In genomic region chr3:184588776-184589175, GRCh38 we compare ENCODE assay signal across 33 cellular contexts. TPM values are rescaled to one million over a fixed set of nuclear protein-coding genes. Genes with fewer than 3 reads are reported as not detected.
"Had no signal": no experiment of that assay in that cellular context is flagged by ENCODE, and none has a peak within 500 bp of the region (broad histone marks: within the 10 kb centered on the region; RNA-seq: fewer than 3 reads in every experiment).

No MANE protein-coding gene starts in this region.

- DNase-seq: activated B cell treated with CpG ODN at 0.5 μM for 24 hours; activated CD4-positive, alpha-beta memory T cell treated with anti-CD3 and anti-CD28 coated beads for 36 hours; activated CD4-positive, alpha-beta T cell treated with anti-CD3 and anti-CD28 coated beads for 4 hours; activated CD4-positive, alpha-beta T cell treated with anti-CD3 and anti-CD28 coated beads, Interleukin-2, amount 10 ng/mL, durations not matched to agents 24 days and 14 days; activated CD4-positive, alpha-beta T cell treated with anti-CD3 and anti-CD28 coated beads, Interleukin-2, amount 50 U/mL, for 1 hour; activated CD4-positive, alpha-beta T cell treated with anti-CD3 and anti-CD28 coated beads, Interleukin-2, amount 50 U/mL, for 4 hours; activated CD4-positive, CD25-positive, alpha-beta regulatory T cell treated with anti-CD3 and anti-CD28 coated beads, Interleukin-2, amount 50 U/mL, for 72 hours; activated CD8-positive, alpha-beta memory T cell treated with anti-CD3 and anti-CD28 coated beads, Interleukin-2, amount 50 U/mL, for 4 hours; activated CD8-positive, alpha-beta T cell treated with anti-CD3 and anti-CD28 coated beads for 36 hours; activated effector memory CD4-positive, alpha-beta T cell treated with anti-CD3 and anti-CD28 coated beads, Interleukin-2, amount 50 U/mL, for 16 hours; activated gamma-delta T cell treated with Interleukin-2 at 50 U/mL for 16 hours; activated naive CD4-positive, alpha-beta T cell; activated naive CD4-positive, alpha-beta T cell treated with anti-CD3 and anti-CD28 coated beads for 36 hours; activated naive CD4-positive, alpha-beta T cell treated with anti-CD3 and anti-CD28 coated beads, Interleukin-2, amount 50 U/mL, for 16 hours; activated naive CD8-positive, alpha-beta T cell treated with anti-CD3 and anti-CD28 coated beads for 36 hours; activated T-cell treated with anti-CD3 and anti-CD28 coated beads for 4 hours; activated T-cell treated with anti-CD3 and anti-CD28 coated beads, Interleukin-2, amount 50 U/mL, for 1 hour; activated T-cell treated with anti-CD3 and anti-CD28 coated beads, Interleukin-2, amount 50 U/mL, for 4 hours; activated T-cell treated with anti-CD3 and anti-CD28 coated beads, Interleukin-2, amount 50 U/mL, for 72 hours; adrenal gland; amniotic stem cell; cerebellar nuclear complex; T-helper 1 cell; T-helper 2 cell; T-helper 9 cell had no signal

- ATAC-seq: activated CD8-positive, alpha-beta T cell treated with anti-CD3 and anti-CD28 coated beads for 36 hours; activated naive CD4-positive, alpha-beta T cell treated with anti-CD3 and anti-CD28 coated beads, Interleukin-2, amount 50 U/mL, for 72 hours; activated T-cell treated with anti-CD3 and anti-CD28 coated beads, Interleukin-2, amount 50 U/mL, for 4 hours; activated T-cell treated with anti-CD3 and anti-CD28 coated beads, Interleukin-2, amount 50 U/mL, for 72 hours; activated T-helper 17 cell treated with anti-CD3 and anti-CD28 coated beads, Interleukin-2, amount 50 U/mL, for 72 hours had no signal

- H3K27ac ChIP-seq: adrenal gland, ascending aorta, cardiac muscle cell, VCaP had no signal

- H3K27me3 ChIP-seq: adrenal gland, ascending aorta, cardiac muscle cell had no signal

- H3K4me3 ChIP-seq: adrenal gland, ascending aorta, cardiac muscle cell had no signal

- H3K4me1 ChIP-seq: ascending aorta had no signal

- H3K36me3 ChIP-seq: adrenal gland, ascending aorta, cardiac muscle cell had no signal

- FAIRE-seq: bronchial epithelial cell, TTC549 had no signal

- H3K9me3 ChIP-seq: adrenal gland, ascending aorta had no signal

RNA-seq across cellular contexts. Expression of gene EPHB3, which starts 27.2 kb away (rescaled TPM):
- total RNA-seq: activated CD8-positive, alpha-beta memory T cell treated with anti-CD3 and anti-CD28 coated beads for 36 hours; activated naive CD4-positive, alpha-beta T cell treated with anti-CD3 and anti-CD28 coated beads for 36 hours had no signal
